In genomic region chr17:74746922-74747321, GRCh38 we compare ENCODE assay signal across 1 cellular context.
TF ChIP-seq lines count a peak whose summit lies in the region.

No MANE protein-coding gene starts in this region.

TF ChIP-seq in GM12878, 131 proteins besides CTCF, POLR2A, EP300 and RAD21 (continued from another document):
- TF ChIP-seq, protein P1, sequence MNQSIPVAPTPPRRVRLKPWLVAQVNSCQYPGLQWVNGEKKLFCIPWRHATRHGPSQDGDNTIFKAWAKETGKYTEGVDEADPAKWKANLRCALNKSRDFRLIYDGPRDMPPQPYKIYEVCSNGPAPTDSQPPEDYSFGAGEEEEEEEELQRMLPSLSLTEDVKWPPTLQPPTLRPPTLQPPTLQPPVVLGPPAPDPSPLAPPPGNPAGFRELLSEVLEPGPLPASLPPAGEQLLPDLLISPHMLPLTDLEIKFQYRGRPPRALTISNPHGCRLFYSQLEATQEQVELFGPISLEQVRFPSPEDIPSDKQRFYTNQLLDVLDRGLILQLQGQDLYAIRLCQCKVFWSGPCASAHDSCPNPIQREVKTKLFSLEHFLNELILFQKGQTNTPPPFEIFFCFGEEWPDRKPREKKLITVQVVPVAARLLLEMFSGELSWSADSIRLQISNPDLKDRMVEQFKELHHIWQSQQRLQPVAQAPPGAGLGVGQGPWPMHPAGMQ (IDR thresholded peaks at IDR 0.05; ENCODE audit: borderline replicate concordance), result no peak
- no peak for TF ChIP-seq ZNF592 (IDR thresholded peaks at IDR 0.05)
- no peak for TF ChIP-seq GABPA (IDR thresholded peaks at IDR 0.05; ENCODE audit: low read depth)
- no peak for TF ChIP-seq FOS (IDR thresholded peaks at IDR 0.05; ENCODE audit: borderline replicate concordance, extremely low read depth, insufficient read length)
- TF ChIP-seq BACH1 (IDR thresholded peaks at IDR 0.05; ENCODE audit: borderline replicate concordance), result no peak
- no peak for TF ChIP-seq IKZF2 (IDR thresholded peaks at IDR 0.05)
- TF ChIP-seq, protein P2, sequence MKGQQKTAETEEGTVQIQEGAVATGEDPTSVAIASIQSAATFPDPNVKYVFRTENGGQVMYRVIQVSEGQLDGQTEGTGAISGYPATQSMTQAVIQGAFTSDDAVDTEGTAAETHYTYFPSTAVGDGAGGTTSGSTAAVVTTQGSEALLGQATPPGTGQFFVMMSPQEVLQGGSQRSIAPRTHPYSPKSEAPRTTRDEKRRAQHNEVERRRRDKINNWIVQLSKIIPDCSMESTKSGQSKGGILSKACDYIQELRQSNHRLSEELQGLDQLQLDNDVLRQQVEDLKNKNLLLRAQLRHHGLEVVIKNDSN (IDR thresholded peaks at IDR 0.05; ENCODE audit: borderline replicate concordance, extremely low read length, insufficient read depth, low read depth, low read length), result no peak
- no peak for TF ChIP-seq CHD4 (IDR thresholded peaks at IDR 0.05)
